8 cellular contexts compared by ENCODE assay signal in genomic region chr1:11320153-11320936, GRCh38. TPM values are rescaled to one million over a fixed set of nuclear protein-coding genes. Genes with fewer than 3 reads are reported as not detected.
DNase-seq lines count a peak whose midpoint lies in the region; ATAC-seq and TF ChIP-seq lines count a peak whose summit lies in the region.

No MANE protein-coding gene starts in this region.

- peak; percentile 43 for DNase-seq in activated CD4-positive, CD25-positive, alpha-beta regulatory T cell treated with anti-CD3 and anti-CD28 coated beads, Interleukin-2, amount 50 U/mL, for 72 hours
- DNase-seq in activated CD4-positive, CD25-positive, alpha-beta regulatory T cell (lab: John Stamatoyannopoulos, UW), result no peak
- DNase-seq in T-helper 2 cell treated with Interferon-gamma antibody and Interleukin-4, amounts not matched to agents 5 μg/mL and 100 μg/mL, for 36 hours (ENCODE audit: low spot score), result peak; percentile 8
- DNase-seq in cardiac fibroblast (ENCODE audit: low read depth in 2 of 2), result no peak
- DNase-seq in osteocyte (ENCODE audit: extremely low spot score, unreplicated experiment), result no peak
- no peak for DNase-seq in epidermal melanocyte (ENCODE audit: insufficient read length, low spot score)

- H3K4me3 Mint-ChIP-seq in T-helper 2 cell treated with Interferon-gamma antibody and Interleukin-4, amounts not matched to agents 5 μg/mL and 100 μg/mL, for 36 hours, result no peak overlapping the region
- no peak overlapping the region for H3K4me3 Mint-ChIP-seq in osteocyte (ENCODE audit: unreplicated experiment)

- TF ChIP-seq CTCF in cardiac fibroblast (IDR thresholded peaks at IDR 0.05; ENCODE audit: low read depth, low read length), result peak; percentile 59
- TF ChIP-seq CTCF in osteocyte (IDR thresholded peaks at IDR 0.05), result peak; percentile 46

- no peak overlapping the region for H3K27ac Mint-ChIP-seq in T-helper 2 cell treated with Interferon-gamma antibody and Interleukin-4, amounts not matched to agents 5 μg/mL and 100 μg/mL, for 36 hours
- H3K27ac Mint-ChIP-seq in osteocyte (ENCODE audit: unreplicated experiment), result no peak overlapping the region

- no peaks in the 10 kb centered on the region for H3K9me3 Mint-ChIP-seq in T-helper 2 cell treated with Interferon-gamma antibody and Interleukin-4, amounts not matched to agents 5 μg/mL and 100 μg/mL, for 36 hours
- H3K9me3 Mint-ChIP-seq in osteocyte (ENCODE audit: unreplicated experiment), result no peaks in the 10 kb centered on the region

- H3K27me3 Mint-ChIP-seq in T-helper 2 cell treated with Interferon-gamma antibody and Interleukin-4, amounts not matched to agents 5 μg/mL and 100 μg/mL, for 36 hours (ENCODE audit: low read depth), result no peaks in the 10 kb centered on the region
- H3K27me3 Mint-ChIP-seq in osteocyte (ENCODE audit: unreplicated experiment), result peaks cover 39% of the 10 kb centered on the region

- H3K4me1 Mint-ChIP-seq in T-helper 2 cell treated with Interferon-gamma antibody and Interleukin-4, amounts not matched to agents 5 μg/mL and 100 μg/mL, for 36 hours (ENCODE audit: low read depth), result no peaks in the 10 kb centered on the region
- H3K4me1 Mint-ChIP-seq in osteocyte (ENCODE audit: unreplicated experiment), result peaks cover 7% of the 10 kb centered on the region

- no peak overlapping the region for H3K4me3 ChIP-seq in cardiac fibroblast (replicated peaks in 1 of 2; ENCODE audit: low read depth in 2 of 2, low read length in 2 of 2)

- no peaks in the 10 kb centered on the region for H3K36me3 Mint-ChIP-seq in T-helper 2 cell treated with Interferon-gamma antibody and Interleukin-4, amounts not matched to agents 5 μg/mL and 100 μg/mL, for 36 hours (ENCODE audit: low read depth)
- no peaks in the 10 kb centered on the region for H3K36me3 Mint-ChIP-seq in osteocyte (ENCODE audit: unreplicated experiment)

- ATAC-seq in HG03439 (IDR thresholded peaks at IDR 0.05; ENCODE audit: unreplicated experiment) (no peak), HG03045 (IDR thresholded peaks at IDR 0.05; ENCODE audit: unreplicated experiment) (no peak)

RNA-seq across cellular contexts. Expression of gene UBIAD1, which starts 47.3 kb away (rescaled TPM):
- total RNA-seq in osteocyte, result 19.0 and 21.2 TPM in 2 replicates

RNA-seq across cellular contexts. Expression of gene MTOR, which starts 58.0 kb away (rescaled TPM):
- total RNA-seq in osteocyte, result 40.5 and 42.1 TPM in 2 replicates

Comparison
In these comparisons a context has a peak if more than half of its experiments do, and no peak if none do; other contexts are left out.
1. DNase-seq: peak in activated CD4-positive, CD25-positive, alpha-beta regulatory T cell treated with anti-CD3 and anti-CD28 coated beads, Interleukin-2, amount 50 U/mL, for 72 hours (single experiment) and T-helper 2 cell treated with Interferon-gamma antibody and Interleukin-4, amounts not matched to agents 5 μg/mL and 100 μg/mL, for 36 hours (single experiment); none in activated CD4-positive, CD25-positive, alpha-beta regulatory T cell (0 of 4), cardiac fibroblast (0 of 2), osteocyte (single experiment) and epidermal melanocyte (single experiment).